Comparison of ENCODE assay signal across 20 cellular contexts in the genomic region with DNA sequence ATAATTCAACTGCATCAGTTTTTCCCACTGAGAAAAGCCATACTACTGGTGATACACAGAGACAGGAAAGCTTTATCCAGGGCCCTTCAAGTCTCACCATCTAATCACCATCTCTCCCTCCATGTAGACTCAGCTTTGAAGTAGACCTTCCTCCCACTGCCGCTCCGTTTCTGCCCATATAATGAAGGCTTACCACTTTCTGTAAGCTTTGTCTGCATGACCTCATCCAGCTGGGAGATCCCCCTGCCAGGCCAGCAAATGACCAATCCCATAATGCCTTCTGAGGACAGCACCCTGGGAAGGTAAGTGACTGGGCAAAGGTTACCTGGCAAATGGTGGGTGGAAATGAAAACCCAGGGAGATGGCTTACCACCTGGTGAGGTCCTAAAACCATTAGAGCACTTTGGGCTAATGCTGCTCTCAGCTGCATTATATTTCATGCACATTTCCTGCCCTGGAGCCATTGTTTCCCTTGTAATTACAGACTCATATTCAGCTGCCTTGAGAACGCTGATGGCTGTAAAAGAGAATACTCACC.
DNase-seq lines count a peak whose midpoint lies in the region; ATAC-seq and TF ChIP-seq lines count a peak whose summit lies in the region.
"Had no signal": no experiment of that assay in that cellular context is flagged by ENCODE, and none has a peak within 500 bp of the region (broad histone marks: within the 10 kb centered on the region; RNA-seq: fewer than 3 reads in every experiment).

No MANE protein-coding gene starts in this region.

- intact Hi-C loops in left ventricle myocardium inferior (cut with micrococcal nuclease) = no loop called here

- no peaks in the 10 kb centered on the region for H3K4me1 Mint-ChIP-seq in CD8-positive, alpha-beta memory T cell

- H3K27ac ChIP-seq in left ventricle myocardium inferior (replicated peaks) = no peak overlapping the region
- H3K27ac ChIP-seq in CD8-positive, alpha-beta memory T cell (ENCODE audit: low read depth, low read length) = no peak overlapping the region
- H3K27ac ChIP-seq in GM23248 = no peak overlapping the region
- H3K27ac ChIP-seq: BLaER1 treated with 17β-estradiol and CSF1 and Interleukin-3, amounts not matched to agents 10 nM and 100 nM; neutrophil had no signal

- no peaks in the 10 kb centered on the region for H3F3A ChIP-seq in GM23248 (ENCODE audit: insufficient read depth)

- no peak overlapping the region for H3K9ac ChIP-seq in GM23248
- H3K9ac ChIP-seq: BLaER1 treated with 17β-estradiol and CSF1 and Interleukin-3, amounts not matched to agents 10 nM and 100 nM had no signal

- 70 to 90% methylated on average over 3 of the region's 3 CpGs for WGBS in GM23248 (ENCODE audit: low coverage in 1 of 2, low lambda C conversion rate in 2 of 2, missing lambda C conversion rate in 2 of 2), 2 experiments

- no peak overlapping the region for H3K4me3 ChIP-seq in left ventricle myocardium inferior
- H3K4me3 ChIP-seq in CD8-positive, alpha-beta memory T cell (ENCODE audit: low read length) = no peak overlapping the region
- H3K4me3 ChIP-seq in GM23248 = no peak overlapping the region
- H3K4me3 ChIP-seq: BLaER1 treated with 17β-estradiol and CSF1 and Interleukin-3, amounts not matched to agents 10 nM and 100 nM had no signal

- CTCF ChIA-PET in CD8-positive, alpha-beta memory T cell (lab: Charles Lee) = no interaction called here

- H3K9me3 ChIP-seq in left ventricle myocardium inferior (replicated peaks) (no peaks in the 10 kb centered on the region), GM23248 (ENCODE audit: low read depth) (no peaks in the 10 kb centered on the region)
- no peaks in the 10 kb centered on the region for H3K9me3 ChIP-seq in CD8-positive, alpha-beta memory T cell (ENCODE audit: low read length)
- H3K9me3 ChIP-seq: BLaER1 treated with 17β-estradiol and CSF1 and Interleukin-3, amounts not matched to agents 10 nM and 100 nM; neutrophil had no signal

- H3K4me2 ChIP-seq in GM23248 (ENCODE audit: unreplicated experiment) = no peak overlapping the region
- H3K4me2 ChIP-seq: BLaER1 treated with 17β-estradiol and CSF1 and Interleukin-3, amounts not matched to agents 10 nM and 100 nM had no signal

- H3K9me3 Mint-ChIP-seq in CD8-positive, alpha-beta memory T cell = peaks cover 0 to 3% (median 0%) of the 10 kb centered on the region in 5 donors
- H3K9me3 Mint-ChIP-seq: activated CD8-positive, alpha-beta T cell treated with anti-CD3 and anti-CD28 coated beads for 36 hours; effector memory CD8-positive, alpha-beta T cell had no signal

- H2AFZ ChIP-seq in GM23248 = no peak overlapping the region

- no peaks in the 10 kb centered on the region for H3K27me3 Mint-ChIP-seq in CD8-positive, alpha-beta memory T cell
- H3K27me3 Mint-ChIP-seq: activated T-cell treated with anti-CD3 and anti-CD28 coated beads, Interleukin-2, amount 50 U/mL, for 24 hours; effector memory CD8-positive, alpha-beta T cell had no signal

- H3K27me3 ChIP-seq in left ventricle myocardium inferior (ENCODE audit: low read depth) (peaks cover 4% of the 10 kb centered on the region), GM23248 (replicated peaks; ENCODE audit: insufficient read depth) (no peaks in the 10 kb centered on the region)
- H3K27me3 ChIP-seq in CD8-positive, alpha-beta memory T cell (ENCODE audit: insufficient read depth, low read length, poor library complexity, severe bottlenecking) = no peaks in the 10 kb centered on the region
- H3K27me3 ChIP-seq: BLaER1 treated with 17β-estradiol and CSF1 and Interleukin-3, amounts not matched to agents 10 nM and 100 nM; neutrophil had no signal

- H3K36me3 Mint-ChIP-seq in CD8-positive, alpha-beta memory T cell = no peaks in the 10 kb centered on the region

- H4K20me1 ChIP-seq in GM23248 (ENCODE audit: insufficient read depth) = no peaks in the 10 kb centered on the region
- H4K20me1 ChIP-seq: BLaER1 treated with 17β-estradiol and CSF1 and Interleukin-3, amounts not matched to agents 10 nM and 100 nM had no signal

- no peak for TF ChIP-seq CTCF in left ventricle myocardium inferior (IDR thresholded peaks at IDR 0.05; ENCODE audit: borderline replicate concordance)

- in situ Hi-C loops in GM23248 (cut with MboI) = no loop called here

- no peak overlapping the region for H3K27ac Mint-ChIP-seq in CD8-positive, alpha-beta memory T cell
- H3K27ac Mint-ChIP-seq: activated CD8-positive, alpha-beta T cell treated with anti-CD3 and anti-CD28 coated beads for 36 hours; activated naive CD4-positive, alpha-beta T cell treated with anti-CD3 and anti-CD28 coated beads for 36 hours; activated T-cell treated with anti-CD3 and anti-CD28 coated beads, Interleukin-2, amount 50 U/mL, for 24 hours; effector memory CD8-positive, alpha-beta T cell had no signal

- no peak overlapping the region for H3K4me3 Mint-ChIP-seq in CD8-positive, alpha-beta memory T cell
- H3K4me3 Mint-ChIP-seq: activated CD8-positive, alpha-beta T cell treated with anti-CD3 and anti-CD28 coated beads for 36 hours; activated naive CD4-positive, alpha-beta T cell treated with anti-CD3 and anti-CD28 coated beads for 36 hours; activated T-cell treated with anti-CD3 and anti-CD28 coated beads, Interleukin-2, amount 50 U/mL, for 24 hours; effector memory CD8-positive, alpha-beta T cell had no signal

- ATAC-seq in HG02840 (IDR thresholded peaks at IDR 0.05; ENCODE audit: low FRiP score, unreplicated experiment) = no peak
- ATAC-seq: activated CD8-positive, alpha-beta T cell treated with anti-CD3 and anti-CD28 coated beads for 36 hours; effector memory CD8-positive, alpha-beta T cell; left ventricle myocardium superior had no signal

- no peaks in the 10 kb centered on the region for H3K9me2 ChIP-seq in GM23248 (ENCODE audit: insufficient read depth)

- DNase-seq in COLO668 (lab: John Stamatoyannopoulos, UW; ENCODE audit: unreplicated experiment) (peak; percentile 72), NCI-H128 (lab: John Stamatoyannopoulos, UW; ENCODE audit: unreplicated experiment) (peak; percentile 80), NCI-H2227 (lab: John Stamatoyannopoulos, UW; ENCODE audit: unreplicated experiment) (peak; percentile 96), foreskin melanocyte (peak; percentile 39), left ventricle myocardium inferior (no peak), GM23248 (no peak)
- no peak for DNase-seq in CD8-positive, alpha-beta memory T cell
- DNase-seq: activated CD8-positive, alpha-beta T cell treated with anti-CD3 and anti-CD28 coated beads for 36 hours; activated naive CD4-positive, alpha-beta T cell treated with anti-CD3 and anti-CD28 coated beads for 36 hours; activated T-cell treated with anti-CD3 and anti-CD28 coated beads, Interleukin-2, amount 50 U/mL, for 24 hours; aorta; effector memory CD8-positive, alpha-beta T cell; left ventricle myocardium superior; NCI-H1048; NCI-H524 treated with DMSO at 0.1 percent for 48 hours; SIG-M5; T-helper 2 cell had no signal

- H3K79me2 ChIP-seq in GM23248 (ENCODE audit: insufficient read depth) = no peaks in the 10 kb centered on the region

- POLR2A ChIA-PET in CD8-positive, alpha-beta memory T cell (lab: Charles Lee) = no interaction called here

- H3K4me1 ChIP-seq in left ventricle myocardium inferior (no peaks in the 10 kb centered on the region), GM23248 (ENCODE audit: insufficient read depth) (no peaks in the 10 kb centered on the region)
- no peaks in the 10 kb centered on the region for H3K4me1 ChIP-seq in CD8-positive, alpha-beta memory T cell (ENCODE audit: insufficient read depth, low read length)
- H3K4me1 ChIP-seq: BLaER1 treated with 17β-estradiol and CSF1 and Interleukin-3, amounts not matched to agents 10 nM and 100 nM had no signal

- no peaks in the 10 kb centered on the region for H3K36me3 ChIP-seq in left ventricle myocardium inferior
- no peaks in the 10 kb centered on the region for H3K36me3 ChIP-seq in CD8-positive, alpha-beta memory T cell (ENCODE audit: insufficient read depth, low read length)
- no peaks in the 10 kb centered on the region for H3K36me3 ChIP-seq in GM23248 (ENCODE audit: low read depth)
- H3K36me3 ChIP-seq: BLaER1 treated with 17β-estradiol and CSF1 and Interleukin-3, amounts not matched to agents 10 nM and 100 nM; neutrophil had no signal

Comparison
In these comparisons a context has a peak if more than half of its experiments do, and no peak if none do; other contexts are left out.
1. DNase-seq: peak in COLO668 (single experiment), NCI-H128 (single experiment), NCI-H2227 (single experiment) and foreskin melanocyte (single experiment); none in left ventricle myocardium inferior (single experiment), CD8-positive, alpha-beta memory T cell (0 of 5) and GM23248 (single experiment).